11 cellular contexts compared by ENCODE assay signal in the genomic region with DNA sequence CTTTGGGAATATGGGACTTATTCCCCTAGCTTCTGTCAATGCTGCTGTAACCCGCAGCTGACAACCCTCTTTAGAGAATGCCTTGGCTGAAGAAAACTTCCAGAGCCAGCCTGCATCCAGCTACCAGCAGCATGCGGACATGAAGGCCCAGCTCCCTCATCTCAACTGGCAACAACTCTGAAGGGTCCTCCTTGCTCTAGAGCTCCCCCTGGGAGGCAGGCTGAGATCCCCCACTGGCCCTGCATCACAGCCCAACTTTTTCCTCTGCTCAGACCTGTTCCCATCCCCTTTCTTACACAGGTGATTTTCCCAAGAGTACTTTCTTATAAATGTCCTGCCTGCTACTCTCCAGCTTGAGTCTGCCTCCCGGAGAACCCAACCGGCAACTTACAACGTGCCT. TPM values are rescaled to one million over a fixed set of nuclear protein-coding genes. Genes with fewer than 3 reads are reported as not detected.
DNase-seq lines count a peak whose midpoint lies in the region; ATAC-seq and TF ChIP-seq lines count a peak whose summit lies in the region.
"Had no signal": no experiment of that assay in that cellular context is flagged by ENCODE, and none has a peak within 500 bp of the region (broad histone marks: within the 10 kb centered on the region; RNA-seq: fewer than 3 reads in every experiment).

No MANE protein-coding gene starts in this region.

- H3K4me3 Mint-ChIP-seq in activated CD4-positive, alpha-beta T cell treated with anti-CD3 and anti-CD28 coated beads for 36 hours: no peak overlapping the region

- peak overlapping the region; percentile 27 for H3K4me2 ChIP-seq in neural cell (ENCODE audit: low read length)
- H3K4me2 ChIP-seq: BLaER1 had no signal

- no peak overlapping the region for H3K9ac ChIP-seq in neural cell (ENCODE audit: low read length)
- H3K9ac ChIP-seq: BLaER1 had no signal

- peak; percentile 40 for DNase-seq in activated CD4-positive, alpha-beta T cell treated with anti-CD3 and anti-CD28 coated beads for 36 hours
- no peak for DNase-seq in activated CD4-positive, alpha-beta T cell treated with anti-CD3 and anti-CD28 coated beads for 1 hour
- peak; percentile 53 for DNase-seq in HEK293T (ENCODE audit: extremely low spot score)
- DNase-seq in astrocyte of the spinal cord (ENCODE audit: low read depth, low spot score): no peak
- no peak for DNase-seq in NCI-H1105 treated with DMSO at 0.1 percent for 48 hours (lab: John Stamatoyannopoulos, UW)
- DNase-seq in cerebellum (ENCODE audit: low spot score): no peak
- DNase-seq: kidney glomerular epithelial cell had no signal

- no peaks in the 10 kb centered on the region for H3K27me3 ChIP-seq in neural cell (ENCODE audit: insufficient read depth, low read depth, low read length)
- H3K27me3 ChIP-seq: BLaER1 had no signal

- no peaks in the 10 kb centered on the region for H3K36me3 Mint-ChIP-seq in activated CD4-positive, alpha-beta T cell treated with anti-CD3 and anti-CD28 coated beads for 36 hours (ENCODE audit: low read depth)

- CTCF ChIA-PET in activated CD4-positive, alpha-beta T cell treated with anti-CD3 and anti-CD28 coated beads for 36 hours (lab: Charles Lee): interaction anchor here (0.6 to 9.9 kb wide), 12 partner anchors 9 to 436 kb away, joined by 3 to 182 read pairs (median 4); partner anchors contain the start of gene FAM13B
- CTCF ChIA-PET in HEK293T (lab: Yijun Ruan, JAX): interaction anchor here (0.6 to 5.0 kb wide), 16 partner anchors 8 to 286 kb away, joined by 3 to 39 read pairs (median 4); partner anchors contain the start of genes BRD8 and FAM13B

- H3K27ac ChIP-seq in neural cell (ENCODE audit: low read length): no peak overlapping the region
- H3K27ac ChIP-seq: BLaER1 had no signal

- POLR2A ChIA-PET in activated CD4-positive, alpha-beta T cell treated with anti-CD3 and anti-CD28 coated beads for 36 hours (lab: Charles Lee): interaction anchor here (0.6 kb wide), 1 partner anchor 211 kb away, joined by 3 read pairs; no protein-coding TSS in a partner anchor
- POLR2A ChIA-PET in HEK293T (lab: Yijun Ruan, JAX): interaction anchor here (0.6 kb wide), 1 partner anchor 32 kb away, joined by 4 read pairs; the partner anchor contains the start of gene FAM13B

- H3K27me3 Mint-ChIP-seq in activated CD4-positive, alpha-beta T cell treated with anti-CD3 and anti-CD28 coated beads for 36 hours: no peaks in the 10 kb centered on the region

- H3K79me2 ChIP-seq in neural cell (replicated peaks; ENCODE audit: insufficient read depth, low read length): no peaks in the 10 kb centered on the region

- no peak for TF ChIP-seq EP300 in neural cell (conservative IDR thresholded peaks at IDR 0.05; ENCODE audit: poor library complexity, severe bottlenecking)

- intact Hi-C loops in activated CD4-positive, alpha-beta T cell treated with anti-CD3 and anti-CD28 coated beads for 36 hours (cut with DNase I, micrococcal nuclease): no loop called here

- no peaks in the 10 kb centered on the region for H3K9me3 Mint-ChIP-seq in activated CD4-positive, alpha-beta T cell treated with anti-CD3 and anti-CD28 coated beads for 36 hours (ENCODE audit: low read depth)

- no peaks in the 10 kb centered on the region for H3K9me2 ChIP-seq in neural cell (ENCODE audit: insufficient read depth, low read length)

- no peak overlapping the region for H2AFZ ChIP-seq in neural cell (ENCODE audit: low read depth, low read length)

- H3K27ac Mint-ChIP-seq in activated CD4-positive, alpha-beta T cell treated with anti-CD3 and anti-CD28 coated beads for 36 hours: no peak overlapping the region

- H3K4me3 ChIP-seq in astrocyte of the spinal cord (ENCODE audit: low read depth, low read length): no peak overlapping the region
- no peak overlapping the region for H3K4me3 ChIP-seq in neural cell (ENCODE audit: low read length)
- H3K4me3 ChIP-seq: BLaER1 had no signal

- H4K20me1 ChIP-seq in neural cell (ENCODE audit: insufficient read depth): no peaks in the 10 kb centered on the region
- H4K20me1 ChIP-seq: BLaER1 had no signal

- ATAC-seq in activated CD4-positive, alpha-beta T cell treated with anti-CD3 and anti-CD28 coated beads for 36 hours: no peak
- ATAC-seq in GM19397 (IDR thresholded peaks at IDR 0.05; ENCODE audit: unreplicated experiment): no peak

- no peaks in the 10 kb centered on the region for H3F3A ChIP-seq in neural cell (ENCODE audit: insufficient read depth, low read length, poor library complexity, severe bottlenecking)

- TF ChIP-seq CTCF in astrocyte of the spinal cord (IDR thresholded peaks at IDR 0.05; ENCODE audit: low read depth, low read length) (peak; percentile 44), neural cell (IDR thresholded peaks at IDR 0.05; ENCODE audit: poor library complexity, severe bottlenecking) (no peak)

- no peaks in the 10 kb centered on the region for H3K9me3 ChIP-seq in neural cell (ENCODE audit: low read length)
- H3K9me3 ChIP-seq: BLaER1 had no signal

- peaks cover 4% of the 10 kb centered on the region for H3K4me1 Mint-ChIP-seq in activated CD4-positive, alpha-beta T cell treated with anti-CD3 and anti-CD28 coated beads for 36 hours

- no peaks in the 10 kb centered on the region for H3K36me3 ChIP-seq in neural cell (ENCODE audit: insufficient read depth, low read length)
- H3K36me3 ChIP-seq: BLaER1 had no signal

- in situ Hi-C loops in astrocyte of the spinal cord (cut with HindIII; ENCODE audit: low sequenced_read_pairs): no loop called here

- TF ChIP-seq RAD21 in neural cell (conservative IDR thresholded peaks at IDR 0.05): no peak

TF ChIP-seq in HEK293T, 16 proteins besides CTCF, POLR2A, EP300 and RAD21:
- no peak for TF ChIP-seq TARDBP (IDR thresholded peaks at IDR 0.05)

TF ChIP-seq in neural cell, 6 proteins besides CTCF, POLR2A, EP300 and RAD21:
- peak; percentile 23 for TF ChIP-seq POLR2AphosphoS5 (IDR thresholded peaks at IDR 0.05)
- TF ChIP-seq TAF1 (IDR thresholded peaks at IDR 0.05; ENCODE audit: low read depth): no peak
- TF ChIP-seq, protein P1, sequence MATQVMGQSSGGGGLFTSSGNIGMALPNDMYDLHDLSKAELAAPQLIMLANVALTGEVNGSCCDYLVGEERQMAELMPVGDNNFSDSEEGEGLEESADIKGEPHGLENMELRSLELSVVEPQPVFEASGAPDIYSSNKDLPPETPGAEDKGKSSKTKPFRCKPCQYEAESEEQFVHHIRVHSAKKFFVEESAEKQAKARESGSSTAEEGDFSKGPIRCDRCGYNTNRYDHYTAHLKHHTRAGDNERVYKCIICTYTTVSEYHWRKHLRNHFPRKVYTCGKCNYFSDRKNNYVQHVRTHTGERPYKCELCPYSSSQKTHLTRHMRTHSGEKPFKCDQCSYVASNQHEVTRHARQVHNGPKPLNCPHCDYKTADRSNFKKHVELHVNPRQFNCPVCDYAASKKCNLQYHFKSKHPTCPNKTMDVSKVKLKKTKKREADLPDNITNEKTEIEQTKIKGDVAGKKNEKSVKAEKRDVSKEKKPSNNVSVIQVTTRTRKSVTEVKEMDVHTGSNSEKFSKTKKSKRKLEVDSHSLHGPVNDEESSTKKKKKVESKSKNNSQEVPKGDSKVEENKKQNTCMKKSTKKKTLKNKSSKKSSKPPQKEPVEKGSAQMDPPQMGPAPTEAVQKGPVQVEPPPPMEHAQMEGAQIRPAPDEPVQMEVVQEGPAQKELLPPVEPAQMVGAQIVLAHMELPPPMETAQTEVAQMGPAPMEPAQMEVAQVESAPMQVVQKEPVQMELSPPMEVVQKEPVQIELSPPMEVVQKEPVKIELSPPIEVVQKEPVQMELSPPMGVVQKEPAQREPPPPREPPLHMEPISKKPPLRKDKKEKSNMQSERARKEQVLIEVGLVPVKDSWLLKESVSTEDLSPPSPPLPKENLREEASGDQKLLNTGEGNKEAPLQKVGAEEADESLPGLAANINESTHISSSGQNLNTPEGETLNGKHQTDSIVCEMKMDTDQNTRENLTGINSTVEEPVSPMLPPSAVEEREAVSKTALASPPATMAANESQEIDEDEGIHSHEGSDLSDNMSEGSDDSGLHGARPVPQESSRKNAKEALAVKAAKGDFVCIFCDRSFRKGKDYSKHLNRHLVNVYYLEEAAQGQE (IDR thresholded peaks at IDR 0.05; ENCODE audit: borderline replicate concordance): no peak
- TF ChIP-seq SMC3 (conservative IDR thresholded peaks at IDR 0.05; ENCODE audit: poor library complexity): no peak
- no peak for TF ChIP-seq EZH2 (IDR thresholded peaks at IDR 0.05; ENCODE audit: borderline replicate concordance, insufficient read depth, low read length, poor library complexity, severe bottlenecking)

RNA-seq across cellular contexts. Expression of gene WNT8A, which starts 18.7 kb away (rescaled TPM):
- total RNA-seq in activated CD4-positive, alpha-beta T cell treated with anti-CD3 and anti-CD28 coated beads for 36 hours: not detected
- 0.26 and 0.60 TPM in 2 replicates for polyA plus RNA-seq in neural cell
- polyA minus RNA-seq in neural cell: 0.49 TPM in 1 of 2 replicates, not detected in the other
- not detected for total RNA-seq in cerebellum
- total RNA-seq: dermis microvascular lymphatic vessel endothelial cell had no signal

RNA-seq across cellular contexts. Expression of gene FAM13B, which starts 32.2 kb away (rescaled TPM):
- 10 to 100 TPM; 10.2 to 14.0 TPM for total RNA-seq in activated CD4-positive, alpha-beta T cell treated with anti-CD3 and anti-CD28 coated beads for 36 hours
- 51.9 and 61.6 TPM in 2 replicates for polyA plus RNA-seq in neural cell
- 93.7 and 110 TPM in 2 replicates for polyA minus RNA-seq in neural cell
- 94.5 TPM for total RNA-seq in cerebellum

Comparison
In these comparisons a context has a peak if more than half of its experiments do, and no peak if none do; other contexts are left out.
1. DNase-seq: peak in activated CD4-positive, alpha-beta T cell treated with anti-CD3 and anti-CD28 coated beads for 36 hours (single experiment) and HEK293T (single experiment); none in activated CD4-positive, alpha-beta T cell treated with anti-CD3 and anti-CD28 coated beads for 1 hour (single experiment), astrocyte of the spinal cord (single experiment), NCI-H1105 treated with DMSO at 0.1 percent for 48 hours (single experiment) and cerebellum (single experiment).